Comparison of ENCODE assay signal across 1 cellular context in the genomic region with DNA sequence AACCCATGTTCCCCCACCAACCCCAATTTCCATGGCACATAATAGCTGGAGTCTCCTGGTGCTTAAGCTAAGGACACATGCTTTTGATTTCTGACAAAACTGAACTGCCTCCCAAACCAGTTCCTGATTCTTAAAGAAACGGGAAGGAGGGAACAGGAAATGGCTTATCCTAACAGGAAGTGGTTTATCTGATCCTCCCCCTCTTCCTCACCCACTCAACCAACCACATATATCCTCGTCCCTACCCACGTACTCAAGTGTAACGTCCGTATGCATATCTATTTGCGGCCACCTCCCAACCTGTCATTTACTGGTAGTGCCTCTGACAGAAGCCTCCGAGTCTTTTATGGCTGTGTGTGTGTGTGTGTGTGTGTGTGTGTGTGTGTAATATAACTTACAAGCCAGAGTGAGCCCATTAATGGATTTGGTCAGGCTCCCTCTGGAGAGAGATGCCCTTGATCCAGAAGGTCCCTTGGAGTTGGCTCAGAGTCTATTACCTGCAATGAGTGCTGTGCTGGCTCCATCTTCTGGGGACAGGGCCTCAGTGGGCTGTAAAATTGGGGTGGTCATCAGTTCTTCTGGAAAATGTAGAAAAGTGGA.
TF ChIP-seq lines count a peak whose summit lies in the region.

No MANE protein-coding gene starts in this region.

TF ChIP-seq in K562, 482 proteins besides CTCF, POLR2A, EP300 and RAD21 (continued from another document and continues in another):
- TF ChIP-seq PBX2 (CRISPR knock-in tag; IDR thresholded peaks at IDR 0.05; ENCODE audit: low read depth) (no peak), PBX2 (tag; conservative IDR thresholded peaks at IDR 0.05; ENCODE audit: low read depth) (peak; percentile 48; the same call in 1 of the 2 replicates), NBN (IDR thresholded peaks at IDR 0.05; ENCODE audit: low read depth) (peak; percentile 94), BRF2 (IDR thresholded peaks at IDR 0.05; ENCODE audit: borderline replicate concordance, insufficient read depth, insufficient read length) (no peak), ZNF197 (CRISPR knock-in tag; IDR thresholded peaks at IDR 0.05; ENCODE audit: low read depth) (peak; percentile 85; the same call in 1 of the 2 replicates), MTF1 (CRISPR knock-in tag; IDR thresholded peaks at IDR 0.05; ENCODE audit: borderline replicate concordance) (no peak), MTA1 (IDR thresholded peaks at IDR 0.05; ENCODE audit: borderline replicate concordance) (peak; percentile 85; the same call in 1 of the 2 replicates), TOE1 (IDR thresholded peaks at IDR 0.05; ENCODE audit: borderline replicate concordance) (peak; percentile 61; the same call in 1 of the 2 replicates), TOE1 (CRISPR knock-in tag; IDR thresholded peaks at IDR 0.05; ENCODE audit: borderline replicate concordance, low read depth) (no peak), HNRNPLL (IDR thresholded peaks at IDR 0.05; ENCODE audit: low read depth, low read length, poor library complexity, severe bottlenecking) (peak; percentile 29), CREB1 (IDR thresholded peaks at IDR 0.05) (no peak), CREB1 (CRISPR knock-in tag; IDR thresholded peaks at IDR 0.05) (no peak), SMC3 (conservative IDR thresholded peaks at IDR 0.05; ENCODE audit: insufficient read depth, low read depth, low read length) (0 out of 2 replicates have a peak, but pooled peaks have one; percentile 17), MEF2D (tag; conservative IDR thresholded peaks at IDR 0.05; ENCODE audit: low read depth) (peak; percentile 93), NR2C2 (CRISPR knock-in tag; IDR thresholded peaks at IDR 0.05) (no peak), NR2C2 (tag; IDR thresholded peaks at IDR 0.05) (peak; percentile 63; the same call in 1 of the 2 replicates), ZNF140 (CRISPR knock-in tag; IDR thresholded peaks at IDR 0.05) (no peak), HIVEP1 (CRISPR knock-in tag; IDR thresholded peaks at IDR 0.05) (peak; percentile 84; the same call in 1 of the 2 replicates), POLR2AphosphoS5 (IDR thresholded peaks at IDR 0.05; ENCODE audit: control insufficient read depth, insufficient read depth, low read depth, low read length) (peak; percentile 69), KDM1A (IDR thresholded peaks at IDR 0.05) (peak; percentile 42 to 73; a peak in 1 of 4 replicates), ZNF584 (CRISPR knock-in tag; IDR thresholded peaks at IDR 0.05; ENCODE audit: low read depth) (peak; percentile 94), L3MBTL2 (IDR thresholded peaks at IDR 0.05) (peak; percentile 66; the same call in 1 of the 2 replicates), ZNF583 (CRISPR knock-in tag; IDR thresholded peaks at IDR 0.05) (peak; percentile 84)
- TF ChIP-seq, protein P1, sequence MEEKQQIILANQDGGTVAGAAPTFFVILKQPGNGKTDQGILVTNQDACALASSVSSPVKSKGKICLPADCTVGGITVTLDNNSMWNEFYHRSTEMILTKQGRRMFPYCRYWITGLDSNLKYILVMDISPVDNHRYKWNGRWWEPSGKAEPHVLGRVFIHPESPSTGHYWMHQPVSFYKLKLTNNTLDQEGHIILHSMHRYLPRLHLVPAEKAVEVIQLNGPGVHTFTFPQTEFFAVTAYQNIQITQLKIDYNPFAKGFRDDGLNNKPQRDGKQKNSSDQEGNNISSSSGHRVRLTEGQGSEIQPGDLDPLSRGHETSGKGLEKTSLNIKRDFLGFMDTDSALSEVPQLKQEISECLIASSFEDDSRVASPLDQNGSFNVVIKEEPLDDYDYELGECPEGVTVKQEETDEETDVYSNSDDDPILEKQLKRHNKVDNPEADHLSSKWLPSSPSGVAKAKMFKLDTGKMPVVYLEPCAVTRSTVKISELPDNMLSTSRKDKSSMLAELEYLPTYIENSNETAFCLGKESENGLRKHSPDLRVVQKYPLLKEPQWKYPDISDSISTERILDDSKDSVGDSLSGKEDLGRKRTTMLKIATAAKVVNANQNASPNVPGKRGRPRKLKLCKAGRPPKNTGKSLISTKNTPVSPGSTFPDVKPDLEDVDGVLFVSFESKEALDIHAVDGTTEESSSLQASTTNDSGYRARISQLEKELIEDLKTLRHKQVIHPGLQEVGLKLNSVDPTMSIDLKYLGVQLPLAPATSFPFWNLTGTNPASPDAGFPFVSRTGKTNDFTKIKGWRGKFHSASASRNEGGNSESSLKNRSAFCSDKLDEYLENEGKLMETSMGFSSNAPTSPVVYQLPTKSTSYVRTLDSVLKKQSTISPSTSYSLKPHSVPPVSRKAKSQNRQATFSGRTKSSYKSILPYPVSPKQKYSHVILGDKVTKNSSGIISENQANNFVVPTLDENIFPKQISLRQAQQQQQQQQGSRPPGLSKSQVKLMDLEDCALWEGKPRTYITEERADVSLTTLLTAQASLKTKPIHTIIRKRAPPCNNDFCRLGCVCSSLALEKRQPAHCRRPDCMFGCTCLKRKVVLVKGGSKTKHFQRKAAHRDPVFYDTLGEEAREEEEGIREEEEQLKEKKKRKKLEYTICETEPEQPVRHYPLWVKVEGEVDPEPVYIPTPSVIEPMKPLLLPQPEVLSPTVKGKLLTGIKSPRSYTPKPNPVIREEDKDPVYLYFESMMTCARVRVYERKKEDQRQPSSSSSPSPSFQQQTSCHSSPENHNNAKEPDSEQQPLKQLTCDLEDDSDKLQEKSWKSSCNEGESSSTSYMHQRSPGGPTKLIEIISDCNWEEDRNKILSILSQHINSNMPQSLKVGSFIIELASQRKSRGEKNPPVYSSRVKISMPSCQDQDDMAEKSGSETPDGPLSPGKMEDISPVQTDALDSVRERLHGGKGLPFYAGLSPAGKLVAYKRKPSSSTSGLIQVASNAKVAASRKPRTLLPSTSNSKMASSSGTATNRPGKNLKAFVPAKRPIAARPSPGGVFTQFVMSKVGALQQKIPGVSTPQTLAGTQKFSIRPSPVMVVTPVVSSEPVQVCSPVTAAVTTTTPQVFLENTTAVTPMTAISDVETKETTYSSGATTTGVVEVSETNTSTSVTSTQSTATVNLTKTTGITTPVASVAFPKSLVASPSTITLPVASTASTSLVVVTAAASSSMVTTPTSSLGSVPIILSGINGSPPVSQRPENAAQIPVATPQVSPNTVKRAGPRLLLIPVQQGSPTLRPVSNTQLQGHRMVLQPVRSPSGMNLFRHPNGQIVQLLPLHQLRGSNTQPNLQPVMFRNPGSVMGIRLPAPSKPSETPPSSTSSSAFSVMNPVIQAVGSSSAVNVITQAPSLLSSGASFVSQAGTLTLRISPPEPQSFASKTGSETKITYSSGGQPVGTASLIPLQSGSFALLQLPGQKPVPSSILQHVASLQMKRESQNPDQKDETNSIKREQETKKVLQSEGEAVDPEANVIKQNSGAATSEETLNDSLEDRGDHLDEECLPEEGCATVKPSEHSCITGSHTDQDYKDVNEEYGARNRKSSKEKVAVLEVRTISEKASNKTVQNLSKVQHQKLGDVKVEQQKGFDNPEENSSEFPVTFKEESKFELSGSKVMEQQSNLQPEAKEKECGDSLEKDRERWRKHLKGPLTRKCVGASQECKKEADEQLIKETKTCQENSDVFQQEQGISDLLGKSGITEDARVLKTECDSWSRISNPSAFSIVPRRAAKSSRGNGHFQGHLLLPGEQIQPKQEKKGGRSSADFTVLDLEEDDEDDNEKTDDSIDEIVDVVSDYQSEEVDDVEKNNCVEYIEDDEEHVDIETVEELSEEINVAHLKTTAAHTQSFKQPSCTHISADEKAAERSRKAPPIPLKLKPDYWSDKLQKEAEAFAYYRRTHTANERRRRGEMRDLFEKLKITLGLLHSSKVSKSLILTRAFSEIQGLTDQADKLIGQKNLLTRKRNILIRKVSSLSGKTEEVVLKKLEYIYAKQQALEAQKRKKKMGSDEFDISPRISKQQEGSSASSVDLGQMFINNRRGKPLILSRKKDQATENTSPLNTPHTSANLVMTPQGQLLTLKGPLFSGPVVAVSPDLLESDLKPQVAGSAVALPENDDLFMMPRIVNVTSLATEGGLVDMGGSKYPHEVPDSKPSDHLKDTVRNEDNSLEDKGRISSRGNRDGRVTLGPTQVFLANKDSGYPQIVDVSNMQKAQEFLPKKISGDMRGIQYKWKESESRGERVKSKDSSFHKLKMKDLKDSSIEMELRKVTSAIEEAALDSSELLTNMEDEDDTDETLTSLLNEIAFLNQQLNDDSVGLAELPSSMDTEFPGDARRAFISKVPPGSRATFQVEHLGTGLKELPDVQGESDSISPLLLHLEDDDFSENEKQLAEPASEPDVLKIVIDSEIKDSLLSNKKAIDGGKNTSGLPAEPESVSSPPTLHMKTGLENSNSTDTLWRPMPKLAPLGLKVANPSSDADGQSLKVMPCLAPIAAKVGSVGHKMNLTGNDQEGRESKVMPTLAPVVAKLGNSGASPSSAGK (IDR thresholded peaks at IDR 0.05) = peak; percentile 46; the same call in 1 of the 2 replicates
- TF ChIP-seq, protein P2, sequence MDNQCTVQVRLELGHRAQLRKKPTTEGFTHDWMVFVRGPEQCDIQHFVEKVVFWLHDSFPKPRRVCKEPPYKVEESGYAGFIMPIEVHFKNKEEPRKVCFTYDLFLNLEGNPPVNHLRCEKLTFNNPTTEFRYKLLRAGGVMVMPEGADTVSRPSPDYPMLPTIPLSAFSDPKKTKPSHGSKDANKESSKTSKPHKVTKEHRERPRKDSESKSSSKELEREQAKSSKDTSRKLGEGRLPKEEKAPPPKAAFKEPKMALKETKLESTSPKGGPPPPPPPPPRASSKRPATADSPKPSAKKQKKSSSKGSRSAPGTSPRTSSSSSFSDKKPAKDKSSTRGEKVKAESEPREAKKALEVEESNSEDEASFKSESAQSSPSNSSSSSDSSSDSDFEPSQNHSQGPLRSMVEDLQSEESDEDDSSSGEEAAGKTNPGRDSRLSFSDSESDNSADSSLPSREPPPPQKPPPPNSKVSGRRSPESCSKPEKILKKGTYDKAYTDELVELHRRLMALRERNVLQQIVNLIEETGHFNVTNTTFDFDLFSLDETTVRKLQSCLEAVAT (IDR thresholded peaks at IDR 0.05) = peak in 1 of 2 experiments; percentile 70; a peak in 2 of 4 replicates
- TF ChIP-seq, protein P3, sequence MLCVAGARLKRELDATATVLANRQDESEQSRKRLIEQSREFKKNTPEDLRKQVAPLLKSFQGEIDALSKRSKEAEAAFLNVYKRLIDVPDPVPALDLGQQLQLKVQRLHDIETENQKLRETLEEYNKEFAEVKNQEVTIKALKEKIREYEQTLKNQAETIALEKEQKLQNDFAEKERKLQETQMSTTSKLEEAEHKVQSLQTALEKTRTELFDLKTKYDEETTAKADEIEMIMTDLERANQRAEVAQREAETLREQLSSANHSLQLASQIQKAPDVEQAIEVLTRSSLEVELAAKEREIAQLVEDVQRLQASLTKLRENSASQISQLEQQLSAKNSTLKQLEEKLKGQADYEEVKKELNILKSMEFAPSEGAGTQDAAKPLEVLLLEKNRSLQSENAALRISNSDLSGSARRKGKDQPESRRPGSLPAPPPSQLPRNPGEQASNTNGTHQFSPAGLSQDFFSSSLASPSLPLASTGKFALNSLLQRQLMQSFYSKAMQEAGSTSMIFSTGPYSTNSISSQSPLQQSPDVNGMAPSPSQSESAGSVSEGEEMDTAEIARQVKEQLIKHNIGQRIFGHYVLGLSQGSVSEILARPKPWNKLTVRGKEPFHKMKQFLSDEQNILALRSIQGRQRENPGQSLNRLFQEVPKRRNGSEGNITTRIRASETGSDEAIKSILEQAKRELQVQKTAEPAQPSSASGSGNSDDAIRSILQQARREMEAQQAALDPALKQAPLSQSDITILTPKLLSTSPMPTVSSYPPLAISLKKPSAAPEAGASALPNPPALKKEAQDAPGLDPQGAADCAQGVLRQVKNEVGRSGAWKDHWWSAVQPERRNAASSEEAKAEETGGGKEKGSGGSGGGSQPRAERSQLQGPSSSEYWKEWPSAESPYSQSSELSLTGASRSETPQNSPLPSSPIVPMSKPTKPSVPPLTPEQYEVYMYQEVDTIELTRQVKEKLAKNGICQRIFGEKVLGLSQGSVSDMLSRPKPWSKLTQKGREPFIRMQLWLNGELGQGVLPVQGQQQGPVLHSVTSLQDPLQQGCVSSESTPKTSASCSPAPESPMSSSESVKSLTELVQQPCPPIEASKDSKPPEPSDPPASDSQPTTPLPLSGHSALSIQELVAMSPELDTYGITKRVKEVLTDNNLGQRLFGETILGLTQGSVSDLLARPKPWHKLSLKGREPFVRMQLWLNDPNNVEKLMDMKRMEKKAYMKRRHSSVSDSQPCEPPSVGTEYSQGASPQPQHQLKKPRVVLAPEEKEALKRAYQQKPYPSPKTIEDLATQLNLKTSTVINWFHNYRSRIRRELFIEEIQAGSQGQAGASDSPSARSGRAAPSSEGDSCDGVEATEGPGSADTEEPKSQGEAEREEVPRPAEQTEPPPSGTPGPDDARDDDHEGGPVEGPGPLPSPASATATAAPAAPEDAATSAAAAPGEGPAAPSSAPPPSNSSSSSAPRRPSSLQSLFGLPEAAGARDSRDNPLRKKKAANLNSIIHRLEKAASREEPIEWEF (CRISPR knock-in tag; IDR thresholded peaks at IDR 0.05) = 0 out of 2 replicates have a peak, but pooled peaks have one; percentile 58
- TF ChIP-seq, protein P4, sequence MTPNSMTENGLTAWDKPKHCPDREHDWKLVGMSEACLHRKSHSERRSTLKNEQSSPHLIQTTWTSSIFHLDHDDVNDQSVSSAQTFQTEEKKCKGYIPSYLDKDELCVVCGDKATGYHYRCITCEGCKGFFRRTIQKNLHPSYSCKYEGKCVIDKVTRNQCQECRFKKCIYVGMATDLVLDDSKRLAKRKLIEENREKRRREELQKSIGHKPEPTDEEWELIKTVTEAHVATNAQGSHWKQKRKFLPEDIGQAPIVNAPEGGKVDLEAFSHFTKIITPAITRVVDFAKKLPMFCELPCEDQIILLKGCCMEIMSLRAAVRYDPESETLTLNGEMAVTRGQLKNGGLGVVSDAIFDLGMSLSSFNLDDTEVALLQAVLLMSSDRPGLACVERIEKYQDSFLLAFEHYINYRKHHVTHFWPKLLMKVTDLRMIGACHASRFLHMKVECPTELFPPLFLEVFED (CRISPR knock-in tag; conservative IDR thresholded peaks at IDR 0.05) = peak; percentile 97
